2 cellular contexts compared by ENCODE assay signal in the genomic region with DNA sequence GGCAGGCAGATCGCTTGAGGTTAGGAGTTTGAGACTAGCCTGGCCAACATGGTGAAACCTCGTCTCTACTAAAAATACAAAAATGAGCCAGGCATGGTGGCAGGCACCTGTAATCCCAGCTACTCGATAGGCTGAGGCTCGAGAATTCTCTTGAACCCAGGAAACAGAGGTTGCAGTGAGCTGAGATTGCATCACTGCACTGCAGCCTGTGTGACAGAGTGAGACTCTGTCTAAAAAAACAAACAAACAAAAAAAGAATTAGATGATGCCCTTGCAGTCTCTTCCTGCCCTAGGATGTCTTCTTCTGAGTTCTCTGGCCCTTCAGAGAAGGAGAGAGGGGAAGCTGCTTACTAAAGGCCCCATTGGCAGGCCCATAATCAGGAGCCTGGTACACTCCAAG. TPM values are rescaled to one million over a fixed set of nuclear protein-coding genes. Genes with fewer than 3 reads are reported as not detected.
"Had no signal": no experiment of that assay in that cellular context is flagged by ENCODE, and none has a peak within 500 bp of the region (broad histone marks: within the 10 kb centered on the region; RNA-seq: fewer than 3 reads in every experiment).

No MANE protein-coding gene starts in this region.

RNA-seq across cellular contexts. Expression of a gene that starts 37.3 kb away (rescaled TPM):
- total RNA-seq: mononuclear cell had no signal
- polyA plus RNA-seq: mammary epithelial cell had no signal
